ENCODE assay signal across 1 cellular context in the genomic region with DNA sequence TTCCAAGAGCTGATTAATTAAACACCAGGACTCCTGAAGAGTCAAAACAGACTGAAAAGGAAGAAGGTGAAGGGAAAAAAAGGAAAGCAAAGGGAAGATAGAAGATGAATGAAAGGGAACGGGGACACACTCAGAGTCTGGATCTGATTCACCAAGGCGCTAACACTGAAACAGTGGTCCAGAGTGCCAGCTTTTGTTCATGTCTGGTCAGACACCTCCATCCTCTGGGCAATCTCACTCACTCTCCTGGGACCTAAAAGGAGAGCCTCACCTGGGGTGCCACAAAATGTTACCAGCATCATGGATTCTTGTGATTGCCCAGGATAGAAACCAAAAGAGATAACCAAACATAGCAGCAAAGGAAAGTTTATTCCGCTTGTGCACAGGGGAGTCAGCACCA.
TF ChIP-seq lines count a peak whose summit lies in the region.

No MANE protein-coding gene starts in this region.

TF ChIP-seq in SK-N-SH, 30 proteins besides CTCF, POLR2A, EP300 and RAD21 (continued from another document):
- TF ChIP-seq, protein P1, sequence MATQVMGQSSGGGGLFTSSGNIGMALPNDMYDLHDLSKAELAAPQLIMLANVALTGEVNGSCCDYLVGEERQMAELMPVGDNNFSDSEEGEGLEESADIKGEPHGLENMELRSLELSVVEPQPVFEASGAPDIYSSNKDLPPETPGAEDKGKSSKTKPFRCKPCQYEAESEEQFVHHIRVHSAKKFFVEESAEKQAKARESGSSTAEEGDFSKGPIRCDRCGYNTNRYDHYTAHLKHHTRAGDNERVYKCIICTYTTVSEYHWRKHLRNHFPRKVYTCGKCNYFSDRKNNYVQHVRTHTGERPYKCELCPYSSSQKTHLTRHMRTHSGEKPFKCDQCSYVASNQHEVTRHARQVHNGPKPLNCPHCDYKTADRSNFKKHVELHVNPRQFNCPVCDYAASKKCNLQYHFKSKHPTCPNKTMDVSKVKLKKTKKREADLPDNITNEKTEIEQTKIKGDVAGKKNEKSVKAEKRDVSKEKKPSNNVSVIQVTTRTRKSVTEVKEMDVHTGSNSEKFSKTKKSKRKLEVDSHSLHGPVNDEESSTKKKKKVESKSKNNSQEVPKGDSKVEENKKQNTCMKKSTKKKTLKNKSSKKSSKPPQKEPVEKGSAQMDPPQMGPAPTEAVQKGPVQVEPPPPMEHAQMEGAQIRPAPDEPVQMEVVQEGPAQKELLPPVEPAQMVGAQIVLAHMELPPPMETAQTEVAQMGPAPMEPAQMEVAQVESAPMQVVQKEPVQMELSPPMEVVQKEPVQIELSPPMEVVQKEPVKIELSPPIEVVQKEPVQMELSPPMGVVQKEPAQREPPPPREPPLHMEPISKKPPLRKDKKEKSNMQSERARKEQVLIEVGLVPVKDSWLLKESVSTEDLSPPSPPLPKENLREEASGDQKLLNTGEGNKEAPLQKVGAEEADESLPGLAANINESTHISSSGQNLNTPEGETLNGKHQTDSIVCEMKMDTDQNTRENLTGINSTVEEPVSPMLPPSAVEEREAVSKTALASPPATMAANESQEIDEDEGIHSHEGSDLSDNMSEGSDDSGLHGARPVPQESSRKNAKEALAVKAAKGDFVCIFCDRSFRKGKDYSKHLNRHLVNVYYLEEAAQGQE (IDR thresholded peaks at IDR 0.05; ENCODE audit: low read depth, low read length), result no peak
- TF ChIP-seq, protein P2, sequence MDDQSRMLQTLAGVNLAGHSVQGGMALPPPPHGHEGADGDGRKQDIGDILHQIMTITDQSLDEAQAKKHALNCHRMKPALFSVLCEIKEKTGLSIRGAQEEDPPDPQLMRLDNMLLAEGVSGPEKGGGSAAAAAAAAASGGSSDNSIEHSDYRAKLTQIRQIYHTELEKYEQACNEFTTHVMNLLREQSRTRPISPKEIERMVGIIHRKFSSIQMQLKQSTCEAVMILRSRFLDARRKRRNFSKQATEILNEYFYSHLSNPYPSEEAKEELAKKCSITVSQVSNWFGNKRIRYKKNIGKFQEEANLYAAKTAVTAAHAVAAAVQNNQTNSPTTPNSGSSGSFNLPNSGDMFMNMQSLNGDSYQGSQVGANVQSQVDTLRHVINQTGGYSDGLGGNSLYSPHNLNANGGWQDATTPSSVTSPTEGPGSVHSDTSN (IDR thresholded peaks at IDR 0.05), result no peak
- TF ChIP-seq, protein P3, sequence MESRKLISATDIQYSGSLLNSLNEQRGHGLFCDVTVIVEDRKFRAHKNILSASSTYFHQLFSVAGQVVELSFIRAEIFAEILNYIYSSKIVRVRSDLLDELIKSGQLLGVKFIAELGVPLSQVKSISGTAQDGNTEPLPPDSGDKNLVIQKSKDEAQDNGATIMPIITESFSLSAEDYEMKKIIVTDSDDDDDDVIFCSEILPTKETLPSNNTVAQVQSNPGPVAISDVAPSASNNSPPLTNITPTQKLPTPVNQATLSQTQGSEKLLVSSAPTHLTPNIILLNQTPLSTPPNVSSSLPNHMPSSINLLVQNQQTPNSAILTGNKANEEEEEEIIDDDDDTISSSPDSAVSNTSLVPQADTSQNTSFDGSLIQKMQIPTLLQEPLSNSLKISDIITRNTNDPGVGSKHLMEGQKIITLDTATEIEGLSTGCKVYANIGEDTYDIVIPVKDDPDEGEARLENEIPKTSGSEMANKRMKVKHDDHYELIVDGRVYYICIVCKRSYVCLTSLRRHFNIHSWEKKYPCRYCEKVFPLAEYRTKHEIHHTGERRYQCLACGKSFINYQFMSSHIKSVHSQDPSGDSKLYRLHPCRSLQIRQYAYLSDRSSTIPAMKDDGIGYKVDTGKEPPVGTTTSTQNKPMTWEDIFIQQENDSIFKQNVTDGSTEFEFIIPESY (IDR thresholded peaks at IDR 0.05; ENCODE audit: borderline replicate concordance, low read depth), result no peak
- TF ChIP-seq ELF1 (IDR thresholded peaks at IDR 0.05) (no peak), JUND (IDR thresholded peaks at IDR 0.05) (no peak), FOXM1 (IDR thresholded peaks at IDR 0.05; ENCODE audit: low read depth) (no peak), MEF2A (IDR thresholded peaks at IDR 0.05; ENCODE audit: borderline replicate concordance, low read depth) (no peak), FOXJ3 (CRISPR knock-in tag; IDR thresholded peaks at IDR 0.05) (no peak)
- TF ChIP-seq, protein P4, sequence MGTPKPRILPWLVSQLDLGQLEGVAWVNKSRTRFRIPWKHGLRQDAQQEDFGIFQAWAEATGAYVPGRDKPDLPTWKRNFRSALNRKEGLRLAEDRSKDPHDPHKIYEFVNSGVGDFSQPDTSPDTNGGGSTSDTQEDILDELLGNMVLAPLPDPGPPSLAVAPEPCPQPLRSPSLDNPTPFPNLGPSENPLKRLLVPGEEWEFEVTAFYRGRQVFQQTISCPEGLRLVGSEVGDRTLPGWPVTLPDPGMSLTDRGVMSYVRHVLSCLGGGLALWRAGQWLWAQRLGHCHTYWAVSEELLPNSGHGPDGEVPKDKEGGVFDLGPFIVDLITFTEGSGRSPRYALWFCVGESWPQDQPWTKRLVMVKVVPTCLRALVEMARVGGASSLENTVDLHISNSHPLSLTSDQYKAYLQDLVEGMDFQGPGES (IDR thresholded peaks at IDR 0.05; ENCODE audit: low read depth, low read length), result no peak
- TF ChIP-seq, protein P5, sequence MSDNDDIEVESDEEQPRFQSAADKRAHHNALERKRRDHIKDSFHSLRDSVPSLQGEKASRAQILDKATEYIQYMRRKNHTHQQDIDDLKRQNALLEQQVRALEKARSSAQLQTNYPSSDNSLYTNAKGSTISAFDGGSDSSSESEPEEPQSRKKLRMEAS (IDR thresholded peaks at IDR 0.05; ENCODE audit: low read depth), result no peak
TF ChIP-seq in SK-N-SH: peak in this region for 0.
